ENCODE assay signal across 11 cellular contexts in the genomic region with DNA sequence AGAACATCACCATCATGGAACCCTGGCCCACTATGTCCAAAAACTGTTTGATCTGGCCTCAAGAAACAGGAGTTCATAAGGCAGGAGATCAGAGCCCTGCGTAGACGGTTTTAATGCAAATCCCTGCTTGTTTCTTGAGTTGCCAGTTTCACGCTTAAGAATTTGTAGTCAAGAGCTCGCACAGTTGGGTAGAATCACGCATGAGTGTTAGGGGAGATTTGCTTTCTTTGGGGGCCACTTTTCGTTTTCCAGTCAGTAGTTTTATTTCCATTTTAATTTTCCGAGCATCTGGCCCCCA. TPM values are rescaled to one million over a fixed set of nuclear protein-coding genes. Genes with fewer than 3 reads are reported as not detected.
DNase-seq lines count a peak whose midpoint lies in the region; ATAC-seq and TF ChIP-seq lines count a peak whose summit lies in the region.
"Had no signal": no experiment of that assay in that cellular context is flagged by ENCODE, and none has a peak within 500 bp of the region (broad histone marks: within the 10 kb centered on the region; RNA-seq: fewer than 3 reads in every experiment).

No MANE protein-coding gene starts in this region.

- H3K4me1 Mint-ChIP-seq in CD14-positive monocyte (peaks cover 3% of the 10 kb centered on the region), T-helper 17 cell (peaks cover 6% of the 10 kb centered on the region), nephron (peaks cover 62% of the 10 kb centered on the region)
- H3K4me1 Mint-ChIP-seq in activated naive CD4-positive, alpha-beta T cell treated with anti-CD3 and anti-CD28 coated beads for 36 hours (ENCODE audit: low read depth), result peaks cover 7% of the 10 kb centered on the region

- ATAC-seq in T-helper 17 cell (no peak), HG02642 (IDR thresholded peaks at IDR 0.05; ENCODE audit: poor library complexity, unreplicated experiment) (no peak)

- H3K4me3 Mint-ChIP-seq in CD14-positive monocyte (no peak overlapping the region), T-helper 17 cell (no peak overlapping the region), nephron (no peak overlapping the region)
- H3K4me3 Mint-ChIP-seq in activated naive CD4-positive, alpha-beta T cell treated with anti-CD3 and anti-CD28 coated beads for 36 hours, result no peak overlapping the region

- H3K36me3 Mint-ChIP-seq in CD14-positive monocyte, result no peaks in the 10 kb centered on the region
- no peaks in the 10 kb centered on the region for H3K36me3 Mint-ChIP-seq in T-helper 17 cell (ENCODE audit: low read depth)
- no peaks in the 10 kb centered on the region for H3K36me3 Mint-ChIP-seq in nephron (ENCODE audit: low read depth)
- H3K36me3 Mint-ChIP-seq in activated naive CD4-positive, alpha-beta T cell treated with anti-CD3 and anti-CD28 coated beads for 36 hours (ENCODE audit: low read depth), result no peaks in the 10 kb centered on the region

- CTCF ChIA-PET in HEK293 (lab: Yijun Ruan, JAX), result interaction anchor here (0.7 to 6.3 kb wide), 27 partner anchors 9 to 413 kb away, joined by 3 to 66 read pairs (median 4); no protein-coding TSS in a partner anchor
- CTCF ChIA-PET in activated naive CD4-positive, alpha-beta T cell treated with anti-CD3 and anti-CD28 coated beads for 36 hours (lab: Charles Lee), result interaction anchor here (0.5 to 10.6 kb wide), 41 partner anchors 9 to 407 kb away, joined by 3 to 165 read pairs (median 5); no protein-coding TSS in a partner anchor

- no peak overlapping the region for H3K4me3 ChIP-seq in HEK293 (ENCODE audit: low read depth, low read length)
- H3K4me3 ChIP-seq: PC-9 had no signal

- H3K9me3 ChIP-seq in HEK293 (ENCODE audit: control insufficient read depth, insufficient read depth, low read depth, low read length) (no peaks in the 10 kb centered on the region), T-helper 17 cell (ENCODE audit: control insufficient read depth, low read length, poor library complexity, severe bottlenecking) (no peaks in the 10 kb centered on the region)
- H3K9me3 ChIP-seq: BE2C, SK-N-SH had no signal

- POLR2A ChIA-PET in HEK293 (lab: Yijun Ruan, JAX), result no interaction called here

- H3K36me3 ChIP-seq in HEK293 (ENCODE audit: control insufficient read depth in 2 of 2, insufficient read depth in 1 of 2, low read length in 2 of 2), result no peaks in the 10 kb centered on the region
- H3K36me3 ChIP-seq: BE2C had no signal

- intact Hi-C loops in CD14-positive monocyte (cut with micrococcal nuclease), result loop anchor here (1.0 to 10.0 kb wide), 4 partner anchors 111 to 409 kb away; no protein-coding TSS in a partner anchor
- intact Hi-C loops in activated naive CD4-positive, alpha-beta T cell treated with anti-CD3 and anti-CD28 coated beads for 36 hours (cut with micrococcal nuclease), result loop anchor here (1.0 to 5.0 kb wide), 5 partner anchors 42 to 406 kb away; no protein-coding TSS in a partner anchor

- H3K27me3 Mint-ChIP-seq in CD14-positive monocyte (ENCODE audit: low read depth in 3 of 3) (peaks cover 0 to 3% (median 0%) of the 10 kb centered on the region in 3 donors), T-helper 17 cell (peaks cover 6% of the 10 kb centered on the region), nephron (ENCODE audit: low read depth) (peaks cover 5% of the 10 kb centered on the region)
- no peaks in the 10 kb centered on the region for H3K27me3 Mint-ChIP-seq in activated naive CD4-positive, alpha-beta T cell treated with anti-CD3 and anti-CD28 coated beads for 36 hours (ENCODE audit: low read depth)

- TF ChIP-seq CTCF in CD14-positive monocyte (IDR thresholded peaks at IDR 0.05), result peak; percentile 27
- no peak for TF ChIP-seq CTCF in HEK293 (tag by site-specific recombination; IDR thresholded peaks at IDR 0.05)
- peak in 1 of 3 experiments; percentile 18 for TF ChIP-seq CTCF in nephron (IDR thresholded peaks at IDR 0.05; ENCODE audit: unreplicated experiment in 3 of 3)

- H3K27ac Mint-ChIP-seq in CD14-positive monocyte (no peak overlapping the region), T-helper 17 cell (peak overlapping the region; percentile 29), nephron (peak overlapping the region in 2 of 3 experiments; percentile 43 to 71)
- H3K27ac Mint-ChIP-seq in activated naive CD4-positive, alpha-beta T cell treated with anti-CD3 and anti-CD28 coated beads for 36 hours, result no peak overlapping the region

- no peaks in the 10 kb centered on the region for H3K9me3 Mint-ChIP-seq in CD14-positive monocyte
- no peaks in the 10 kb centered on the region for H3K9me3 Mint-ChIP-seq in nephron
- H3K9me3 Mint-ChIP-seq in activated naive CD4-positive, alpha-beta T cell treated with anti-CD3 and anti-CD28 coated beads for 36 hours, result no peaks in the 10 kb centered on the region

- no peak for DNase-seq in CD14-positive monocyte (ENCODE audit: low spot score)
- no peak for DNase-seq in T-helper 17 cell
- no peak for DNase-seq in NCI-H82 treated with DMSO at 0.1 percent for 48 hours (lab: John Stamatoyannopoulos, UW; ENCODE audit: unreplicated experiment)
- DNase-seq in activated naive CD4-positive, alpha-beta T cell treated with anti-CD3 and anti-CD28 coated beads for 36 hours, result no peak
- no peak for DNase-seq in epidermal melanocyte (ENCODE audit: insufficient read length, low spot score)

- no peaks in the 10 kb centered on the region for H3K4me1 ChIP-seq in HEK293 (ENCODE audit: control insufficient read depth, insufficient read depth, low read length)
- H3K4me1 ChIP-seq: BE2C had no signal

- no peak overlapping the region for H3K27ac ChIP-seq in HEK293 (ENCODE audit: extremely low read depth, low read depth, low read length)
- H3K27ac ChIP-seq: PC-9 had no signal

TF ChIP-seq in HEK293, 187 proteins besides CTCF, POLR2A, EP300 and RAD21:
- TF ChIP-seq RBAK (tag by site-specific recombination; IDR thresholded peaks at IDR 0.05) (no peak), ZNF530 (tag by site-specific recombination; IDR thresholded peaks at IDR 0.05; ENCODE audit: low read depth) (no peak), OSR2 (tag by site-specific recombination; IDR thresholded peaks at IDR 0.05) (no peak), ZBTB17 (tag by site-specific recombination; IDR thresholded peaks at IDR 0.05) (0 out of 2 replicates have a peak, but pooled peaks have one; percentile 8), ZNF473 (tag by site-specific recombination; IDR thresholded peaks at IDR 0.05) (no peak)
TF ChIP-seq in HEK293: peak in this region for 1.

RNA-seq across cellular contexts. Expression of gene C5orf58, which starts 6.7 kb away (rescaled TPM):
- polyA plus RNA-seq in CD14-positive monocyte, result under 1 TPM in 1 of 2 donors, not detected in 1; 0.46 TPM
- not detected for total RNA-seq in T-helper 17 cell
- total RNA-seq in activated naive CD4-positive, alpha-beta T cell treated with anti-CD3 and anti-CD28 coated beads for 36 hours, result not detected
- total RNA-seq: PC-9 had no signal
- polyA plus RNA-seq: SK-N-SH had no signal

Comparison
In these comparisons a context has a peak if more than half of its experiments do, and no peak if none do; other contexts are left out.
1. H3K27ac Mint-ChIP-seq: peak in T-helper 17 cell (single experiment) and nephron (2 of 3); none in CD14-positive monocyte (0 of 7) and activated naive CD4-positive, alpha-beta T cell treated with anti-CD3 and anti-CD28 coated beads for 36 hours (single experiment).